In the genomic region with DNA sequence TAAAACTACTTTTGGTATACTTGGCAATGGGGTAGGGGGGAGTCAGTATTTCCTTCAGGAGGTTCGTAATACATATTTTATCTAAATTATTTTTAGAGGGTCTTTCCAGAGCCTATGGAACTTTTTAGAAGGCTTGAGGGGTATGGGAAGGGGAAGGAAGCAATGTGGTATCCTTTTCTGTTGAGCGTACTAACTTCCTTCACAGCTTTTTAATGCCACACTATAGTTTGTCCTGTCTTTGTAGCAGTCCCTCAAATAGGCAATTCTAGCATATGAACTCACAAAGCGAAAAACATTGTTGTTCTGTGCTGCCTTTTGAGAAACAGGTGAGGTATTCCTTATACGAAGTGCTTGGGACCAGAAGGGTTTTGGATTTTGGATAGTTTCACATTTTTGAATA, we compare ENCODE assay signal across 1 cellular context.
TF ChIP-seq lines count a peak whose summit lies in the region.

No MANE protein-coding gene starts in this region.

TF ChIP-seq in GM12878, 131 proteins besides CTCF, POLR2A, EP300 and RAD21 (continued from another document):
- TF ChIP-seq, protein P1, sequence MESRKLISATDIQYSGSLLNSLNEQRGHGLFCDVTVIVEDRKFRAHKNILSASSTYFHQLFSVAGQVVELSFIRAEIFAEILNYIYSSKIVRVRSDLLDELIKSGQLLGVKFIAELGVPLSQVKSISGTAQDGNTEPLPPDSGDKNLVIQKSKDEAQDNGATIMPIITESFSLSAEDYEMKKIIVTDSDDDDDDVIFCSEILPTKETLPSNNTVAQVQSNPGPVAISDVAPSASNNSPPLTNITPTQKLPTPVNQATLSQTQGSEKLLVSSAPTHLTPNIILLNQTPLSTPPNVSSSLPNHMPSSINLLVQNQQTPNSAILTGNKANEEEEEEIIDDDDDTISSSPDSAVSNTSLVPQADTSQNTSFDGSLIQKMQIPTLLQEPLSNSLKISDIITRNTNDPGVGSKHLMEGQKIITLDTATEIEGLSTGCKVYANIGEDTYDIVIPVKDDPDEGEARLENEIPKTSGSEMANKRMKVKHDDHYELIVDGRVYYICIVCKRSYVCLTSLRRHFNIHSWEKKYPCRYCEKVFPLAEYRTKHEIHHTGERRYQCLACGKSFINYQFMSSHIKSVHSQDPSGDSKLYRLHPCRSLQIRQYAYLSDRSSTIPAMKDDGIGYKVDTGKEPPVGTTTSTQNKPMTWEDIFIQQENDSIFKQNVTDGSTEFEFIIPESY (IDR thresholded peaks at IDR 0.05): no peak
- no peak for TF ChIP-seq MYB (IDR thresholded peaks at IDR 0.05; ENCODE audit: borderline replicate concordance, low read depth, low read length)
- no peak for TF ChIP-seq IRF4 (IDR thresholded peaks at IDR 0.05; ENCODE audit: low read depth, low read length)
- TF ChIP-seq NR2C1 (IDR thresholded peaks at IDR 0.05): no peak
- TF ChIP-seq KLF5 (IDR thresholded peaks at IDR 0.05; ENCODE audit: partially characterized antibody): no peak
